28 cellular contexts compared by ENCODE assay signal in genomic region chr17:49460401-49460800, GRCh38. TPM values are rescaled to one million over a fixed set of nuclear protein-coding genes. Genes with fewer than 3 reads are reported as not detected.
"Had no signal": no experiment of that assay in that cellular context is flagged by ENCODE, and none has a peak within 500 bp of the region (broad histone marks: within the 10 kb centered on the region; RNA-seq: fewer than 3 reads in every experiment).

No MANE protein-coding gene starts in this region.

- ATAC-seq: mucosa of descending colon; naive thymus-derived CD4-positive, alpha-beta T cell; right lobe of liver; stimulated activated naive B cell treated with anti-CD40 and anti-IgM and Interleukin-4, amounts not matched to agents 10 μg/mL and 1 μg/mL and 100 μg/mL, for 72 hours; stimulated activated naive CD8-positive, alpha-beta T cell treated with anti-CD3 and anti-CD28 coated beads, Interleukin-15, Interleukin-2, amounts not matched to agents 100 U/mL and 50 U/mL, for 24 hours had no signal

- H3K79me2 ChIP-seq: hepatocyte had no signal

- H3K36me3 ChIP-seq: left ventricle myocardium inferior, neural progenitor cell, neutrophil, ovary, right atrium auricular region, right lobe of liver, stomach, thyroid gland, transverse colon, upper lobe of left lung, vagina had no signal

- H3K9ac ChIP-seq: neural progenitor cell had no signal

- H3K4me2 ChIP-seq: hepatocyte, neural progenitor cell had no signal

- H3K27ac Mint-ChIP-seq: naive thymus-derived CD4-positive, alpha-beta T cell; progenitor cell of endocrine pancreas; stimulated activated naive B cell treated with anti-CD40 and anti-IgM and Interleukin-4, amounts not matched to agents 10 μg/mL and 1 μg/mL and 100 μg/mL, for 72 hours had no signal

- DNase-seq: islet precursor cell; left ventricle myocardium inferior; midbrain; mucosa of descending colon; naive thymus-derived CD4-positive, alpha-beta T cell; occipital lobe; ovary; right lobe of liver; stimulated activated CD4-positive, alpha-beta T cell treated with anti-CD3 and anti-CD28 coated beads, Interleukin-12 subunit alpha, Interleukin-12 subunit beta, amount 100 ng/mL, for 4 hours; stimulated activated CD4-positive, alpha-beta T cell treated with anti-CD3 and anti-CD28 coated beads, Interleukin-15, amount 100 ng/mL, for 24 hours; stimulated activated CD4-positive, alpha-beta T cell treated with anti-CD3 and anti-CD28 coated beads, Interleukin-2, amount 100 ng/mL, for 24 hours; stimulated activated CD4-positive, alpha-beta T cell treated with anti-CD3 and anti-CD28 coated beads, Interleukin-4, amount 100 ng/mL, for 1 hour; stimulated activated naive B cell treated with anti-CD40 and anti-IgM and Interleukin-4, amounts not matched to agents 10 μg/mL and 1 μg/mL and 100 μg/mL, for 72 hours; stimulated activated naive CD8-positive, alpha-beta T cell treated with anti-CD3 and anti-CD28 coated beads, Interleukin-15, Interleukin-2, amounts not matched to agents 100 U/mL and 50 U/mL, for 24 hours; stomach; testis; thyroid gland; transverse colon; upper lobe of left lung had no signal

- H3K27me3 ChIP-seq: ovary, right atrium auricular region, right lobe of liver, testis, thyroid gland, upper lobe of left lung, vagina had no signal

- H2AFZ ChIP-seq: hepatocyte, neural progenitor cell had no signal

- H3K9me3 ChIP-seq: mucosa of descending colon, neutrophil, ovary, right lobe of liver, testis, thyroid gland, vagina had no signal

- H3K4me1 Mint-ChIP-seq: naive thymus-derived CD4-positive, alpha-beta T cell; neural progenitor cell; stimulated activated naive B cell treated with anti-CD40 and anti-IgM and Interleukin-4, amounts not matched to agents 10 μg/mL and 1 μg/mL and 100 μg/mL, for 72 hours had no signal

- H3K36me3 Mint-ChIP-seq: neural progenitor cell had no signal

- H3K27ac ChIP-seq: hepatocyte, left ventricle myocardium inferior, neural progenitor cell, neutrophil, ovary, right atrium auricular region, right lobe of liver, skin epidermis, stomach, testis, thyroid gland, transverse colon, upper lobe of left lung, vagina had no signal

- H3K4me3 Mint-ChIP-seq: naive thymus-derived CD4-positive, alpha-beta T cell; nephron; stimulated activated naive B cell treated with anti-CD40 and anti-IgM and Interleukin-4, amounts not matched to agents 10 μg/mL and 1 μg/mL and 100 μg/mL, for 72 hours had no signal

- H3K4me1 ChIP-seq: left ventricle myocardium inferior, neural progenitor cell, right atrium auricular region, right lobe of liver, stomach, testis, thyroid gland, transverse colon, upper lobe of left lung, vagina had no signal

- H3K4me3 ChIP-seq: hepatocyte, left ventricle myocardium inferior, lung, mucosa of descending colon, neural progenitor cell, ovary, right atrium auricular region, right lobe of liver, skin epidermis, stomach, testis, thyroid gland, transverse colon, upper lobe of left lung, vagina had no signal

RNA-seq across cellular contexts. Expression of gene NGFR, which starts 34.7 kb away (rescaled TPM):
- polyA plus RNA-seq: naive thymus-derived CD4-positive, alpha-beta T cell had no signal
